In the genomic region with DNA sequence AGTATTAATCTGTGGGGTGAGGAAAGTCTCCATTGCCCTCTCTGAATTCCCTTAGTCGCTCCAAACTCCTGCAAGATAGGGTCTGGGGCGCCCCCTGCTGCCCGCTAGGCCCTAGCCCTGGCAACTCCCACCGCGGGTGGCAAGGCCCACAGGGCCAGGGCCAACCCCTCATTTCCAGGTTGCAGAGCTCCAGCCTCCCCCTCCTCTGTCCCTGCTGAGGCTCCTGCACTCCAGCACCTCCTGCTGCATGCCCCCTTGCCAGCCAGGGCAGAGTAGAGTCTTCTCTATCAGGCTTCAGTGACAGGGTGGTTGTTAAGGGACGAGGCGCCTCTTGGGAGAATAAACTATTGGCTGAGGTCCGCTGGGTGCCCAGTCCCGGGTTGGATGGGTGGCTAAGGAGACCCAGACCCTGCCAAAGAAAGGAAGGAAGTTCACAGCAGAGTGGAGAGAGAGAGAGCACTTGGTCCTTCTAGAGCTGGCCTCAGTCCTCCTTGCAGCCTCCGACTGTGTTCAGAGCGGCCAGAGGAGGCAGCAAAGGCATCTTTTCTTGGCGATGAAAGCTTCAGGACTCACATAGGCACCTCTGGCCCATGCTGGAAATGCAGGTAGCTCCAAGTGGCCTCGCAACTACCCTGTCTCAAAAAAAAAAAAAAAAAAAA, we compare ENCODE assay signal across 1 cellular context.
TF ChIP-seq lines count a peak whose summit lies in the region.

No MANE protein-coding gene starts in this region.

TF ChIP-seq in SK-N-SH, 30 proteins besides CTCF, POLR2A, EP300 and RAD21 (continued from another document):
- TF ChIP-seq IRF3 (IDR thresholded peaks at IDR 0.05; ENCODE audit: low read depth, low read length) (no peak), CHD2 (IDR thresholded peaks at IDR 0.05; ENCODE audit: low read length, partially characterized antibody) (peak; percentile 17), GATA2 (CRISPR knock-in tag; IDR thresholded peaks at IDR 0.05) (no peak), TAF1 (IDR thresholded peaks at IDR 0.05; ENCODE audit: borderline replicate concordance, low read depth, low read length) (no peak)
